9 cellular contexts compared by ENCODE assay signal in the genomic region with DNA sequence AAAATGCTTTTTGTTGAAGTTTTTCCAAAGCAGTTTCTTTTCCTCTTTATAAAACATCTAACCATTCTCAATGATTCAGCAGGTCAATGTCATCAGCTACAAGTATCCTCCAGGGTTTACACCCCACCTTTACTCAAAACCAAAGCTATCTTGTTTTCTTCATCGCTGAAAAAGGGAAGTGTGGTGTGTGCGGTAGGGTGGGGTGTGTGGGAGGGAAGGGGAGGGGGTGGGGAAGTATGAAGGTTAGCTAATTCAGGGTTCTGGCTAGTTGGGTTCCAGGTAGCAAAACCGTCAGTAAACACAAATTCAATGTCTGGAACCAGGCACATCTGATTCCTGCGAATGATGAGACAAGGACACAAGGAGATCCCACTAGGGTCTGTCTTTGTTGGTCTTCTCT.
A peak's percentile ranks its signal among the peaks of the same experiment; 100 is the strongest.
DNase-seq lines count a peak whose midpoint lies in the region; ATAC-seq and TF ChIP-seq lines count a peak whose summit lies in the region.
"Had no signal": no experiment of that assay in that cellular context is flagged by ENCODE, and none has a peak within 500 bp of the region (broad histone marks: within the 10 kb centered on the region; RNA-seq: fewer than 3 reads in every experiment).

No MANE protein-coding gene starts in this region.

- no peaks in the 10 kb centered on the region for H3K9me3 ChIP-seq in CD8-positive, alpha-beta T cell (ENCODE audit: low read length)
- H3K9me3 ChIP-seq in HAP-1 (no peaks in the 10 kb centered on the region), tibial artery (no peaks in the 10 kb centered on the region)
- H3K9me3 ChIP-seq: BLaER1 had no signal

- no peaks in the 10 kb centered on the region for H3K27me3 Mint-ChIP-seq in CD8-positive, alpha-beta T cell (ENCODE audit: low read depth)

- POLR2A ChIA-PET in CD8-positive, alpha-beta T cell (lab: Charles Lee): interaction anchor here (0.9 to 1.5 kb wide), 4 partner anchors 11 to 135 kb away, joined by 3 to 5 read pairs (median 3); no protein-coding TSS in a partner anchor

- peak; percentile 15 for ATAC-seq in CD8-positive, alpha-beta T cell
- peak; percentile 67 for ATAC-seq in GM21515 (IDR thresholded peaks at IDR 0.05; ENCODE audit: unreplicated experiment)
- peak in 1 of 2 donors; percentile 31 for ATAC-seq in activated naive CD4-positive, alpha-beta T cell treated with anti-CD3 and anti-CD28 coated beads, Interleukin-2, amount 50 U/mL, for 72 hours

- DNase-seq in CD8-positive, alpha-beta T cell: peak in 6 of 7 experiments; percentile 29 to 69 (median 42)
- DNase-seq in NB4 (ENCODE audit: low read depth) (peak; percentile 82), HAP-1 (ENCODE audit: low spot score in 2 of 2) (no peak), tibial artery (no peak), lower leg skin (ENCODE audit: low spot score in 2 of 2) (no peak), cortex of kidney (lab: John Stamatoyannopoulos, UW) (no peak)
- peak in 1 of 2 donors; percentile 39 for DNase-seq in activated naive CD4-positive, alpha-beta T cell treated with anti-CD3 and anti-CD28 coated beads, Interleukin-2, amount 50 U/mL, for 72 hours (ENCODE audit: low spot score in 2 of 2)

- no peaks in the 10 kb centered on the region for H3K27me3 ChIP-seq in CD8-positive, alpha-beta T cell (ENCODE audit: insufficient read depth, low read length)
- H3K27me3 ChIP-seq in HAP-1 (ENCODE audit: low read depth): 0 out of 2 replicates have a peak, but pooled peaks cover 2% of the 10 kb centered on the region
- no peaks in the 10 kb centered on the region for H3K27me3 ChIP-seq in tibial artery
- H3K27me3 ChIP-seq: BLaER1 had no signal

- intact Hi-C loops in CD8-positive, alpha-beta T cell (cut with DNase I, micrococcal nuclease): loop anchor here (1.0 to 10.0 kb wide), 9 partner anchors 73 to 391 kb away; no protein-coding TSS in a partner anchor
- intact Hi-C loops in tibial artery (cut with DNase I; ENCODE audit: low total_unique reads) (no loop called here), lower leg skin (cut with DNase I; ENCODE audit: low total_unique reads) (no loop called here)

- peak overlapping the region; percentile 89 for H3K27ac Mint-ChIP-seq in CD8-positive, alpha-beta T cell
- H3K27ac Mint-ChIP-seq in activated naive CD4-positive, alpha-beta T cell treated with anti-CD3 and anti-CD28 coated beads, Interleukin-2, amount 50 U/mL, for 72 hours: peak overlapping the region; percentile 50 to 66

- H3K4me3 Mint-ChIP-seq in CD8-positive, alpha-beta T cell: peak overlapping the region; percentile 67

- no peak overlapping the region for H3K27ac ChIP-seq in CD8-positive, alpha-beta T cell (ENCODE audit: low read depth, low read length)
- H3K27ac ChIP-seq in tibial artery: no peak overlapping the region
- H3K27ac ChIP-seq: BLaER1 had no signal

- WGBS in lower leg skin, 2 donors: 84 to 88% methylated on average over 4 of the region's 4 CpGs

- CTCF ChIA-PET in CD8-positive, alpha-beta T cell (lab: Charles Lee): interaction anchor here (0.7 to 2.0 kb wide), 6 partner anchors 15 to 190 kb away, joined by 3 to 6 read pairs (median 5); no protein-coding TSS in a partner anchor

- TF ChIP-seq POLR2A in NB4 (IDR thresholded peaks at IDR 0.05; ENCODE audit: extremely low read depth, insufficient read length) (no peak), lower leg skin (IDR thresholded peaks at IDR 0.05) (no peak)

- peaks cover 46% of the 10 kb centered on the region for H3K36me3 Mint-ChIP-seq in CD8-positive, alpha-beta T cell
- peaks cover 18 to 22% of the 10 kb centered on the region in 2 donors for H3K36me3 Mint-ChIP-seq in activated naive CD4-positive, alpha-beta T cell treated with anti-CD3 and anti-CD28 coated beads, Interleukin-2, amount 50 U/mL, for 72 hours

- H3K9me3 Mint-ChIP-seq in CD8-positive, alpha-beta T cell: no peaks in the 10 kb centered on the region
- H3K9me3 Mint-ChIP-seq in activated naive CD4-positive, alpha-beta T cell treated with anti-CD3 and anti-CD28 coated beads, Interleukin-2, amount 50 U/mL, for 72 hours: no peaks in the 10 kb centered on the region

- in situ Hi-C loops in HAP-1 (cut with MboI; ENCODE audit: low sequenced_read_pairs): no loop called here

- peaks cover 66% of the 10 kb centered on the region for H3K4me1 Mint-ChIP-seq in CD8-positive, alpha-beta T cell (ENCODE audit: low read depth)

- no peak for TF ChIP-seq CTCF in CD8-positive, alpha-beta T cell (IDR thresholded peaks at IDR 0.05)
- TF ChIP-seq CTCF in NB4 (IDR thresholded peaks at IDR 0.05; ENCODE audit: low read depth, low read length): no peak
- no peak for TF ChIP-seq CTCF in tibial artery (IDR thresholded peaks at IDR 0.05)
- TF ChIP-seq CTCF in lower leg skin (IDR thresholded peaks at IDR 0.05): no peak

- H3K4me1 ChIP-seq in CD8-positive, alpha-beta T cell (ENCODE audit: insufficient read depth, low read length): peaks cover 45% of the 10 kb centered on the region
- H3K4me1 ChIP-seq in HAP-1 (no peaks in the 10 kb centered on the region), tibial artery (peaks cover 0 to 22% (median 3%) of the 10 kb centered on the region in 4 donors)
- H3K4me1 ChIP-seq: BLaER1 had no signal

- no peak overlapping the region for H3K4me3 ChIP-seq in CD8-positive, alpha-beta T cell (ENCODE audit: low read depth, low read length)
- no peak overlapping the region for H3K4me3 ChIP-seq in NB4 (ENCODE audit: low read depth, low read length)
- no peak overlapping the region for H3K4me3 ChIP-seq in HAP-1
- no peak overlapping the region for H3K4me3 ChIP-seq in tibial artery
- no peak overlapping the region for H3K4me3 ChIP-seq in lower leg skin (ENCODE audit: low read depth, poor library complexity, severe bottlenecking)
- H3K4me3 ChIP-seq: BLaER1 had no signal

- peaks cover 6% of the 10 kb centered on the region for H3K36me3 ChIP-seq in CD8-positive, alpha-beta T cell (ENCODE audit: insufficient read depth, low read length)
- H3K36me3 ChIP-seq in HAP-1 (replicated peaks) (no peaks in the 10 kb centered on the region), tibial artery (no peaks in the 10 kb centered on the region)

Comparison
In these comparisons a context has a peak if more than half of its experiments do, and no peak if none do; other contexts are left out.
1. DNase-seq: peak in CD8-positive, alpha-beta T cell (6 of 7) and NB4 (single experiment); none in HAP-1 (0 of 2), tibial artery (0 of 2), lower leg skin (0 of 2) and cortex of kidney (single experiment).
2. intact Hi-C loops: an anchor here in CD8-positive, alpha-beta T cell (1.0 to 10.0 kb wide); none called in tibial artery and lower leg skin.